In genomic region chr1:198929961-198930599, GRCh38 we compare ENCODE assay signal across 8 cellular contexts.
A peak's percentile ranks its signal among the peaks of the same experiment; 100 is the strongest.
DNase-seq lines count a peak whose midpoint lies in the region; ATAC-seq, FAIRE-seq and TF ChIP-seq lines count a peak whose summit lies in the region.

No MANE protein-coding gene starts in this region.

- peak; percentile 47 for ATAC-seq in HG03378 (IDR thresholded peaks at IDR 0.05; ENCODE audit: unreplicated experiment)
- peak; percentile 39; the same call in 1 of the 3 replicates for ATAC-seq in RWPE2 (ENCODE audit: low read depth)

- no peak overlapping the region for H2BK5ac ChIP-seq in neuronal stem cell (ENCODE audit: low read length)

- H3K23ac ChIP-seq in neuronal stem cell (ENCODE audit: low read depth, low read length, poor library complexity): no peak overlapping the region

- H2AFZ ChIP-seq in neuronal stem cell (ENCODE audit: low read length): peak overlapping the region; percentile 38

- H3K27ac ChIP-seq in RWPE2 (ENCODE audit: poor library complexity, severe bottlenecking) (peak overlapping the region; percentile 28), neuronal stem cell (replicated peaks; ENCODE audit: low read length) (no peak overlapping the region), tibial artery (no peak overlapping the region)

- H3K4me2 ChIP-seq in neuronal stem cell (ENCODE audit: insufficient read depth, low read length, poor library complexity, severe bottlenecking): no peak overlapping the region

- no peak overlapping the region for H2AK5ac ChIP-seq in neuronal stem cell (ENCODE audit: low read depth, low read length)

- no peak for TF ChIP-seq CTCF in BE2C (IDR thresholded peaks at IDR 0.05; ENCODE audit: low read depth, low read length)
- TF ChIP-seq CTCF in RWPE2 (IDR thresholded peaks at IDR 0.05; ENCODE audit: poor library complexity, severe bottlenecking): no peak
- TF ChIP-seq CTCF in tibial artery (IDR thresholded peaks at IDR 0.05): no peak

- H3K79me1 ChIP-seq in neuronal stem cell (ENCODE audit: low read depth, low read length): no peaks in the 10 kb centered on the region

- H3K14ac ChIP-seq in neuronal stem cell (ENCODE audit: low read length): no peak overlapping the region

- H2BK120ac ChIP-seq in neuronal stem cell (ENCODE audit: low read depth, low read length): no peak overlapping the region

- H3K4me3 ChIP-seq in BE2C (ENCODE audit: low read depth, low read length) (peak overlapping the region; percentile 47), RWPE2 (ENCODE audit: severe bottlenecking) (no peak overlapping the region), endocrine pancreas (ENCODE audit: control insufficient read depth, insufficient read depth, low read length) (peak overlapping the region; percentile 6), neuronal stem cell (ENCODE audit: low read length in 2 of 2) (peak overlapping the region in 1 of 2 donors; percentile 17), tibial artery (peak overlapping the region in 1 of 2 donors; percentile 4)

- H3K4me1 ChIP-seq in BE2C (peaks cover 5% of the 10 kb centered on the region), RWPE2 (ENCODE audit: insufficient read depth, poor library complexity, severe bottlenecking) (peaks cover 70% of the 10 kb centered on the region), endocrine pancreas (ENCODE audit: control insufficient read depth, insufficient read depth, low read length) (peaks cover 4% of the 10 kb centered on the region), neuronal stem cell (ENCODE audit: control insufficient read depth in 2 of 2, insufficient read depth in 1 of 2, low read depth in 1 of 2, low read length in 2 of 2) (peaks cover 4 to 32% of the 10 kb centered on the region in 2 donors), tibial artery (peaks cover 0 to 10% (median 4%) of the 10 kb centered on the region in 4 donors)

- no peak overlapping the region for H4K8ac ChIP-seq in neuronal stem cell (ENCODE audit: low read depth, low read length)

- no CpG with 5 or more reads among the region's 9 CpGs for WGBS in neuronal stem cell (ENCODE audit: extremely low coverage in 2 of 2, insufficient read length in 2 of 2, insufficient replicate concordance in 1 of 2), 2 donors

- no peak overlapping the region for H3K9ac ChIP-seq in endocrine pancreas (ENCODE audit: control insufficient read depth, insufficient read depth, low read length)
- H3K9ac ChIP-seq in neuronal stem cell (ENCODE audit: low read depth, low read length, poor library complexity): no peak overlapping the region

- H3K36me3 ChIP-seq in BE2C: no peaks in the 10 kb centered on the region
- peaks cover 50% of the 10 kb centered on the region for H3K36me3 ChIP-seq in RWPE2 (ENCODE audit: low read depth)
- no peaks in the 10 kb centered on the region for H3K36me3 ChIP-seq in endocrine pancreas (ENCODE audit: control insufficient read depth, insufficient read depth, low read length)
- peaks cover 0 to 14% of the 10 kb centered on the region in 2 donors for H3K36me3 ChIP-seq in neuronal stem cell (replicated peaks in 1 of 2; ENCODE audit: control insufficient read depth in 2 of 2, insufficient read depth in 2 of 2, low read length in 2 of 2)
- H3K36me3 ChIP-seq in tibial artery: no peaks in the 10 kb centered on the region

- H2BK15ac ChIP-seq in neuronal stem cell (ENCODE audit: low read length): no peak overlapping the region

- no peak overlapping the region for H3K4ac ChIP-seq in neuronal stem cell (ENCODE audit: low read length)

- H3K9me3 ChIP-seq in BE2C: no peaks in the 10 kb centered on the region
- H3K9me3 ChIP-seq in RWPE2 (ENCODE audit: severe bottlenecking): no peaks in the 10 kb centered on the region
- no peaks in the 10 kb centered on the region for H3K9me3 ChIP-seq in endocrine pancreas (ENCODE audit: control insufficient read depth, low read length)
- no peaks in the 10 kb centered on the region for H3K9me3 ChIP-seq in neuronal stem cell (replicated peaks in 1 of 2; ENCODE audit: control insufficient read depth in 2 of 2, insufficient read depth in 1 of 2, low read depth in 1 of 2, low read length in 2 of 2)
- H3K9me3 ChIP-seq in tibial artery: no peaks in the 10 kb centered on the region

- intact Hi-C loops in tibial artery (cut with DNase I; ENCODE audit: low total_unique reads): no loop called here

- no peak overlapping the region for H2BK12ac ChIP-seq in neuronal stem cell (ENCODE audit: low read length)

- DNase-seq in BE2C (no peak), GM19239 (ENCODE audit: insufficient read length, low spot score) (no peak), RWPE2 (ENCODE audit: low spot score) (no peak), neuronal stem cell (ENCODE audit: low spot score) (no peak), tibial artery (no peak), SW480 (ENCODE audit: low spot score) (no peak)

- H4K91ac ChIP-seq in neuronal stem cell (ENCODE audit: low read depth, low read length, poor library complexity): no peak overlapping the region

- no peak overlapping the region for H3K18ac ChIP-seq in neuronal stem cell (ENCODE audit: low read length)

- H3K27me3 ChIP-seq in BE2C: no peaks in the 10 kb centered on the region
- peaks cover 4% of the 10 kb centered on the region for H3K27me3 ChIP-seq in RWPE2 (ENCODE audit: insufficient read depth, poor library complexity, severe bottlenecking)
- H3K27me3 ChIP-seq in endocrine pancreas (ENCODE audit: control insufficient read depth, insufficient read depth, low read length): no peaks in the 10 kb centered on the region
- H3K27me3 ChIP-seq in neuronal stem cell (ENCODE audit: control insufficient read depth in 3 of 3, insufficient read depth in 3 of 3, low read depth in 1 of 3, low read length in 3 of 3): no peaks in the 10 kb centered on the region
- H3K27me3 ChIP-seq in tibial artery: no peaks in the 10 kb centered on the region

- peak; percentile 94 for FAIRE-seq in GM19239 (lab: Jason Lieb, UNC)
